In the genomic region with DNA sequence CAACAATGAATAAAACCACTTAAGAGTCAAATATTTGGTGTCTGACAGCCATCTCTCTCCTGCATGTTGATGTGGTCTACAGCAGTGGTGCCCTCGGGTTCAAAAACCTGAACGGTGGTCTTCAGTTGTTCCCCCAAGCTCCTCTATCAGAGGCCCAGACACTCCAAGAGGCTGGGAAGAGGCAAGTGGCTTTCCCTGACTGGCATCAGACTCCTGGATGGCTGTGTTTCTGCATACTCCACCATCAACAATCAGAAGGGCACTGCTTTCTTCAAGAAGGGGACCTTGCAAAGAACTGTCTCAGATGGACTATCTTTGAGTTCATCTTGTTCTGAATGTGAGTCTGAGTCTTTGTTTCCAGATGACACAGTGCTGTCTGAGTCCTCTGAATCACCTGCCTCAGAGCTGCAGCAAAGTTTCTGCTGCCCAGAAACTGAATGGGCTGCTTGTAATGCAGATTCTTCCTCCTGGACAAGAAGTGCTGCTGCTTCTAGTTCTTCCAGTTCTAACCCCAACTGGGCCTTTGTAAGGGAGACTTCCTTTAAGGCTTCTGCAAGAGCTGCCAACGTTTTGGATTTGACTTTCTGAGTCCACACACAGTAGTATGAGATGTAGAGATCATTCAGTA, we compare ENCODE assay signal across 21 cellular contexts. TPM values are rescaled to one million over a fixed set of nuclear protein-coding genes. Genes with fewer than 3 reads are reported as not detected.
A peak's percentile ranks its signal among the peaks of the same experiment; 100 is the strongest.
DNase-seq lines count a peak whose midpoint lies in the region; ATAC-seq and TF ChIP-seq lines count a peak whose summit lies in the region.
"Had no signal": no experiment of that assay in that cellular context is flagged by ENCODE, and none has a peak within 500 bp of the region (broad histone marks: within the 10 kb centered on the region; RNA-seq: fewer than 3 reads in every experiment).

No MANE protein-coding gene starts in this region.

- no peak for TF ChIP-seq CTCF in natural killer cell (IDR thresholded peaks at IDR 0.05)
- TF ChIP-seq CTCF in epithelial cell of esophagus (IDR thresholded peaks at IDR 0.05; ENCODE audit: insufficient read depth, low read depth, low read length, missing control alignments) = no peak
- TF ChIP-seq CTCF in nephron progenitor cell (IDR thresholded peaks at IDR 0.05) = no peak

- DNase-seq in activated CD4-positive, CD25-positive, alpha-beta regulatory T cell (lab: John Stamatoyannopoulos, UW) = no peak
- DNase-seq in natural killer cell treated with Interleukin-12 subunit alpha and Interleukin-12 subunit beta and Interleukin-15 and Interleukin-18, amount 100 ng/mL, for 72 hours (ENCODE audit: low spot score) = no peak
- no peak for DNase-seq in natural killer cell
- peak; percentile 57 for DNase-seq in epithelial cell of esophagus (ENCODE audit: low read depth)
- no peak for DNase-seq in stimulated activated naive CD8-positive, alpha-beta T cell treated with anti-CD3 and anti-CD28 coated beads, Interleukin-15, amount 100 ng/mL, for 72 hours
- no peak for DNase-seq in nephron progenitor cell
- no peak for DNase-seq in NCI-H1417 (lab: John Stamatoyannopoulos, UW)
- DNase-seq: activated gamma-delta T cell treated with Interleukin-2 at 50 U/mL for 16 hours; CD8-positive, alpha-beta T cell; DMS79 treated with DMSO at 0.1 percent for 48 hours; dorsolateral prefrontal cortex; HFFc6; mucosa of descending colon; NCI-H2171 treated with DMSO at 0.1 percent for 48 hours; NCI-H526 treated with DMSO at 0.1 percent for 48 hours; stimulated activated naive B cell treated with anti-CD40 and anti-IgM and Interleukin-4, amounts not matched to agents 10 μg/mL and 1 μg/mL and 100 μg/mL, for 72 hours had no signal

- peaks cover 20 to 21% of the 10 kb centered on the region in 2 donors for H3K4me1 Mint-ChIP-seq in natural killer cell treated with Interleukin-12 subunit alpha and Interleukin-12 subunit beta and Interleukin-15 and Interleukin-18, amount 100 ng/mL, for 72 hours (ENCODE audit: low read depth in 2 of 2)
- H3K4me1 Mint-ChIP-seq in natural killer cell = peaks cover 8 to 9% of the 10 kb centered on the region in 2 donors
- H3K4me1 Mint-ChIP-seq in stimulated activated naive CD8-positive, alpha-beta T cell treated with anti-CD3 and anti-CD28 coated beads, Interleukin-15, amount 100 ng/mL, for 72 hours = peaks cover 11% of the 10 kb centered on the region
- H3K4me1 Mint-ChIP-seq in nephron progenitor cell = peaks cover 14% of the 10 kb centered on the region

- H3K36me3 Mint-ChIP-seq in natural killer cell treated with Interleukin-12 subunit alpha and Interleukin-12 subunit beta and Interleukin-15 and Interleukin-18, amount 100 ng/mL, for 72 hours = no peaks in the 10 kb centered on the region
- H3K36me3 Mint-ChIP-seq in natural killer cell (no peaks in the 10 kb centered on the region), nephron progenitor cell (ENCODE audit: low read depth) (peaks cover 20% of the 10 kb centered on the region)

- H3K9me3 Mint-ChIP-seq in natural killer cell treated with Interleukin-12 subunit alpha and Interleukin-12 subunit beta and Interleukin-15 and Interleukin-18, amount 100 ng/mL, for 72 hours = no peaks in the 10 kb centered on the region
- H3K9me3 Mint-ChIP-seq in natural killer cell = no peaks in the 10 kb centered on the region
- H3K9me3 Mint-ChIP-seq in stimulated activated naive CD8-positive, alpha-beta T cell treated with anti-CD3 and anti-CD28 coated beads, Interleukin-15, amount 100 ng/mL, for 72 hours = no peaks in the 10 kb centered on the region
- H3K9me3 Mint-ChIP-seq in nephron progenitor cell = no peaks in the 10 kb centered on the region
- H3K9me3 Mint-ChIP-seq: CD8-positive, alpha-beta T cell; HFFc6; stimulated activated naive B cell treated with anti-CD40 and anti-IgM and Interleukin-4, amounts not matched to agents 10 μg/mL and 1 μg/mL and 100 μg/mL, for 72 hours; T-helper 1 cell treated with Interleukin-12 subunit alpha and Interleukin-12 subunit beta and Interleukin-4 antibody, amounts not matched to agents 30 μg/mL and 1 μg/mL, for 36 hours had no signal

- intact Hi-C loops in natural killer cell (cut with micrococcal nuclease) = loop anchor here (10.0 kb wide), 2 partner anchors 565 to 1065 kb away; a partner anchor contains a TSS

- peak overlapping the region; percentile 46 for H3K4me3 Mint-ChIP-seq in natural killer cell treated with Interleukin-12 subunit alpha and Interleukin-12 subunit beta and Interleukin-15 and Interleukin-18, amount 100 ng/mL, for 72 hours
- H3K4me3 Mint-ChIP-seq in natural killer cell (no peak overlapping the region), nephron progenitor cell (no peak overlapping the region)
- H3K4me3 Mint-ChIP-seq in stimulated activated naive CD8-positive, alpha-beta T cell treated with anti-CD3 and anti-CD28 coated beads, Interleukin-15, amount 100 ng/mL, for 72 hours = peak overlapping the region; percentile 13 to 44
- H3K4me3 Mint-ChIP-seq: CD8-positive, alpha-beta T cell; HFFc6; stimulated activated naive B cell treated with anti-CD40 and anti-IgM and Interleukin-4, amounts not matched to agents 10 μg/mL and 1 μg/mL and 100 μg/mL, for 72 hours; T-helper 1 cell treated with Interleukin-12 subunit alpha and Interleukin-12 subunit beta and Interleukin-4 antibody, amounts not matched to agents 30 μg/mL and 1 μg/mL, for 36 hours had no signal

- peak overlapping the region in 1 of 2 donors; percentile 73 for H3K27ac Mint-ChIP-seq in natural killer cell treated with Interleukin-12 subunit alpha and Interleukin-12 subunit beta and Interleukin-15 and Interleukin-18, amount 100 ng/mL, for 72 hours
- H3K27ac Mint-ChIP-seq in natural killer cell = no peak overlapping the region
- no peak overlapping the region for H3K27ac Mint-ChIP-seq in stimulated activated naive CD8-positive, alpha-beta T cell treated with anti-CD3 and anti-CD28 coated beads, Interleukin-15, amount 100 ng/mL, for 72 hours
- H3K27ac Mint-ChIP-seq in nephron progenitor cell = no peak overlapping the region
- H3K27ac Mint-ChIP-seq: CD8-positive, alpha-beta T cell; HFFc6; stimulated activated naive B cell treated with anti-CD40 and anti-IgM and Interleukin-4, amounts not matched to agents 10 μg/mL and 1 μg/mL and 100 μg/mL, for 72 hours; T-helper 1 cell treated with Interleukin-12 subunit alpha and Interleukin-12 subunit beta and Interleukin-4 antibody, amounts not matched to agents 30 μg/mL and 1 μg/mL, for 36 hours had no signal

- no peak overlapping the region for H3K4me3 ChIP-seq in epithelial cell of esophagus (ENCODE audit: low read length)
- H3K4me3 ChIP-seq: ascending aorta, dorsolateral prefrontal cortex, GM12878, mucosa of descending colon, prostate gland had no signal

- H3K27me3 Mint-ChIP-seq in natural killer cell treated with Interleukin-12 subunit alpha and Interleukin-12 subunit beta and Interleukin-15 and Interleukin-18, amount 100 ng/mL, for 72 hours = peaks cover 0 to 5% of the 10 kb centered on the region in 2 donors
- H3K27me3 Mint-ChIP-seq in natural killer cell (ENCODE audit: low read depth in 2 of 2) = peaks cover 0 to under 1% of the 10 kb centered on the region in 2 donors
- no peaks in the 10 kb centered on the region for H3K27me3 Mint-ChIP-seq in stimulated activated naive CD8-positive, alpha-beta T cell treated with anti-CD3 and anti-CD28 coated beads, Interleukin-15, amount 100 ng/mL, for 72 hours
- no peaks in the 10 kb centered on the region for H3K27me3 Mint-ChIP-seq in nephron progenitor cell (ENCODE audit: low read depth, poor library complexity)
- H3K27me3 Mint-ChIP-seq: stimulated activated naive B cell treated with anti-CD40 and anti-IgM and Interleukin-4, amounts not matched to agents 10 μg/mL and 1 μg/mL and 100 μg/mL, for 72 hours had no signal

- ATAC-seq in activated CD4-positive, CD25-positive, alpha-beta regulatory T cell treated with anti-CD3 and anti-CD28 coated beads, Interleukin-2, amount 50 U/mL, for 24 hours = peak; percentile 60 to 62
- peak in 1 of 2 donors; percentile 15 for ATAC-seq in natural killer cell treated with Interleukin-12 subunit alpha and Interleukin-12 subunit beta and Interleukin-15 and Interleukin-18, amount 100 ng/mL, for 72 hours
- no peak for ATAC-seq in natural killer cell
- peak; percentile 39 for ATAC-seq in stimulated activated naive CD8-positive, alpha-beta T cell treated with anti-CD3 and anti-CD28 coated beads, Interleukin-15, amount 100 ng/mL, for 72 hours
- ATAC-seq: CD8-positive, alpha-beta T cell; GM12878; mucosa of descending colon; stimulated activated naive B cell treated with anti-CD40 and anti-IgM and Interleukin-4, amounts not matched to agents 10 μg/mL and 1 μg/mL and 100 μg/mL, for 72 hours had no signal

RNA-seq across cellular contexts. Expression of a gene that starts 5.9 kb away (rescaled TPM):
- 10 to 100 TPM; 31.6 to 49.0 TPM for total RNA-seq in natural killer cell treated with Interleukin-12 subunit alpha and Interleukin-12 subunit beta and Interleukin-15 and Interleukin-18, amount 100 ng/mL, for 72 hours
- 10 to 100 TPM; 24.5 to 32.7 (median 30.4) TPM for total RNA-seq in natural killer cell

Comparison
In these comparisons a context has a peak if more than half of its experiments do, and no peak if none do; other contexts are left out.
1. H3K4me3 Mint-ChIP-seq: peak in natural killer cell treated with Interleukin-12 subunit alpha and Interleukin-12 subunit beta and Interleukin-15 and Interleukin-18, amount 100 ng/mL, for 72 hours (single experiment) and stimulated activated naive CD8-positive, alpha-beta T cell treated with anti-CD3 and anti-CD28 coated beads, Interleukin-15, amount 100 ng/mL, for 72 hours (2 of 2); none in natural killer cell (single experiment) and nephron progenitor cell (single experiment).
2. ATAC-seq: peak in activated CD4-positive, CD25-positive, alpha-beta regulatory T cell treated with anti-CD3 and anti-CD28 coated beads, Interleukin-2, amount 50 U/mL, for 24 hours (2 of 2) and stimulated activated naive CD8-positive, alpha-beta T cell treated with anti-CD3 and anti-CD28 coated beads, Interleukin-15, amount 100 ng/mL, for 72 hours (single experiment); none in natural killer cell (0 of 3).